Comparison of ENCODE assay signal across 1 cellular context in the genomic region with DNA sequence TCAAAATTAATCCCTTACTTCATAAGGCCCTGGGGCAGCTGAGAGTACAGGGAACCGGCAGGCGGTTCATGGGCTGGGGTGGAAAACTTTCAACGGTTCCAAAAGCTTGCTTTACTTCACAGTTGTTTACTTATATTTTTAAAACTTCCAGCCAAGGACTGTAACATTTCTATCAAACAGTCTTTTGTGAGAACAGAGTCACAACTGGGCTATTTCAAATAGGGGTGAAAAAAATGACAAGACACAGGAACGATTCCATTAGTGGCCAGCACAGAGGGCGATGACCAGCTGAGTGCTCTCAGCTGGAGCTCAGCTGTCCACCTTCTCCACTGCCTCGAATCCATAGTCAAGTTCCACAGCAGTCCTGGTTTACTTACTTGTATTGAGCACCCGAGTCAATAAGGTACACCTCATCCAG.
A peak's percentile ranks its signal among the peaks of the same experiment; 100 is the strongest.
TF ChIP-seq lines count a peak whose summit lies in the region.

No MANE protein-coding gene starts in this region.

TF ChIP-seq in liver, 16 proteins besides CTCF, POLR2A, EP300 and RAD21 (continued from another document):
- TF ChIP-seq, protein P1, sequence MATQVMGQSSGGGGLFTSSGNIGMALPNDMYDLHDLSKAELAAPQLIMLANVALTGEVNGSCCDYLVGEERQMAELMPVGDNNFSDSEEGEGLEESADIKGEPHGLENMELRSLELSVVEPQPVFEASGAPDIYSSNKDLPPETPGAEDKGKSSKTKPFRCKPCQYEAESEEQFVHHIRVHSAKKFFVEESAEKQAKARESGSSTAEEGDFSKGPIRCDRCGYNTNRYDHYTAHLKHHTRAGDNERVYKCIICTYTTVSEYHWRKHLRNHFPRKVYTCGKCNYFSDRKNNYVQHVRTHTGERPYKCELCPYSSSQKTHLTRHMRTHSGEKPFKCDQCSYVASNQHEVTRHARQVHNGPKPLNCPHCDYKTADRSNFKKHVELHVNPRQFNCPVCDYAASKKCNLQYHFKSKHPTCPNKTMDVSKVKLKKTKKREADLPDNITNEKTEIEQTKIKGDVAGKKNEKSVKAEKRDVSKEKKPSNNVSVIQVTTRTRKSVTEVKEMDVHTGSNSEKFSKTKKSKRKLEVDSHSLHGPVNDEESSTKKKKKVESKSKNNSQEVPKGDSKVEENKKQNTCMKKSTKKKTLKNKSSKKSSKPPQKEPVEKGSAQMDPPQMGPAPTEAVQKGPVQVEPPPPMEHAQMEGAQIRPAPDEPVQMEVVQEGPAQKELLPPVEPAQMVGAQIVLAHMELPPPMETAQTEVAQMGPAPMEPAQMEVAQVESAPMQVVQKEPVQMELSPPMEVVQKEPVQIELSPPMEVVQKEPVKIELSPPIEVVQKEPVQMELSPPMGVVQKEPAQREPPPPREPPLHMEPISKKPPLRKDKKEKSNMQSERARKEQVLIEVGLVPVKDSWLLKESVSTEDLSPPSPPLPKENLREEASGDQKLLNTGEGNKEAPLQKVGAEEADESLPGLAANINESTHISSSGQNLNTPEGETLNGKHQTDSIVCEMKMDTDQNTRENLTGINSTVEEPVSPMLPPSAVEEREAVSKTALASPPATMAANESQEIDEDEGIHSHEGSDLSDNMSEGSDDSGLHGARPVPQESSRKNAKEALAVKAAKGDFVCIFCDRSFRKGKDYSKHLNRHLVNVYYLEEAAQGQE (IDR thresholded peaks at IDR 0.05) = no peak
- TF ChIP-seq GABPA (IDR thresholded peaks at IDR 0.05 in 1 of 2, conservative IDR thresholded peaks at IDR 0.05 in 1 of 2) = no peak
- TF ChIP-seq, protein P2, sequence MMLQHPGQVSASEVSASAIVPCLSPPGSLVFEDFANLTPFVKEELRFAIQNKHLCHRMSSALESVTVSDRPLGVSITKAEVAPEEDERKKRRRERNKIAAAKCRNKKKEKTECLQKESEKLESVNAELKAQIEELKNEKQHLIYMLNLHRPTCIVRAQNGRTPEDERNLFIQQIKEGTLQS (IDR thresholded peaks at IDR 0.05) = no peak
- TF ChIP-seq JUND (IDR thresholded peaks at IDR 0.05) = no peak
- TF ChIP-seq FOXA2 (IDR thresholded peaks at IDR 0.05) = no peak
- TF ChIP-seq YY1 (IDR thresholded peaks at IDR 0.05) = no peak
- no peak for TF ChIP-seq EGR1 (IDR thresholded peaks at IDR 0.05; ENCODE audit: low read depth in 2 of 2)
- TF ChIP-seq TAF1 (conservative IDR thresholded peaks at IDR 0.05) = no peak
- TF ChIP-seq, protein P3, sequence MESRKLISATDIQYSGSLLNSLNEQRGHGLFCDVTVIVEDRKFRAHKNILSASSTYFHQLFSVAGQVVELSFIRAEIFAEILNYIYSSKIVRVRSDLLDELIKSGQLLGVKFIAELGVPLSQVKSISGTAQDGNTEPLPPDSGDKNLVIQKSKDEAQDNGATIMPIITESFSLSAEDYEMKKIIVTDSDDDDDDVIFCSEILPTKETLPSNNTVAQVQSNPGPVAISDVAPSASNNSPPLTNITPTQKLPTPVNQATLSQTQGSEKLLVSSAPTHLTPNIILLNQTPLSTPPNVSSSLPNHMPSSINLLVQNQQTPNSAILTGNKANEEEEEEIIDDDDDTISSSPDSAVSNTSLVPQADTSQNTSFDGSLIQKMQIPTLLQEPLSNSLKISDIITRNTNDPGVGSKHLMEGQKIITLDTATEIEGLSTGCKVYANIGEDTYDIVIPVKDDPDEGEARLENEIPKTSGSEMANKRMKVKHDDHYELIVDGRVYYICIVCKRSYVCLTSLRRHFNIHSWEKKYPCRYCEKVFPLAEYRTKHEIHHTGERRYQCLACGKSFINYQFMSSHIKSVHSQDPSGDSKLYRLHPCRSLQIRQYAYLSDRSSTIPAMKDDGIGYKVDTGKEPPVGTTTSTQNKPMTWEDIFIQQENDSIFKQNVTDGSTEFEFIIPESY (IDR thresholded peaks at IDR 0.05) = no peak
- peak; percentile 53 to 56 for TF ChIP-seq RXRA (IDR thresholded peaks at IDR 0.05)
- TF ChIP-seq HNF4G (IDR thresholded peaks at IDR 0.05) = no peak
